Comparison of ENCODE assay signal across 23 cellular contexts in genomic region chr4:56727150-56727549, GRCh38. TPM values are rescaled to one million over a fixed set of nuclear protein-coding genes. Genes with fewer than 3 reads are reported as not detected.
DNase-seq lines count a peak whose midpoint lies in the region; ATAC-seq and TF ChIP-seq lines count a peak whose summit lies in the region.
"Had no signal": no experiment of that assay in that cellular context is flagged by ENCODE, and none has a peak within 500 bp of the region (broad histone marks: within the 10 kb centered on the region; RNA-seq: fewer than 3 reads in every experiment).

No MANE protein-coding gene starts in this region.

- no peak overlapping the region for H3K27ac Mint-ChIP-seq in activated CD8-positive, alpha-beta T cell treated with anti-CD3 and anti-CD28 coated beads, Interleukin-2, amount 10 ng/mL, durations not matched to agents 7 days and 5 days
- H3K27ac Mint-ChIP-seq: activated CD4-positive, alpha-beta memory T cell treated with anti-CD3 and anti-CD28 coated beads, Interleukin-2, amount 10 ng/mL, durations not matched to agents 7 days and 5 days; activated naive CD4-positive, alpha-beta T cell treated with anti-CD3 and anti-CD28 coated beads, Interleukin-2, amount 10 ng/mL, durations not matched to agents 7 days and 5 days; activated T-cell treated with anti-CD3 and anti-CD28 coated beads, Interleukin-2, amount 50 U/mL, for 24 hours; CD4-positive, alpha-beta T cell; nephron; T-helper 17 cell had no signal

- no peaks in the 10 kb centered on the region for H3K9me3 ChIP-seq in stomach
- H3K9me3 ChIP-seq: colonic mucosa, prostate gland, vagina had no signal

- no peaks in the 10 kb centered on the region for H3K4me1 ChIP-seq in stomach
- H3K4me1 ChIP-seq: colonic mucosa, prostate gland had no signal

- peak; percentile 25 for TF ChIP-seq CTCF in HFF-Myc (IDR thresholded peaks at IDR 0.05; ENCODE audit: low read depth, low read length, missing control alignments)
- peak; percentile 8 for TF ChIP-seq CTCF in astrocyte of the spinal cord (IDR thresholded peaks at IDR 0.05; ENCODE audit: low read depth, low read length)
- no peak for TF ChIP-seq CTCF in stomach (IDR thresholded peaks at IDR 0.05)

- no peak for ATAC-seq in activated CD8-positive, alpha-beta T cell treated with anti-CD3 and anti-CD28 coated beads, Interleukin-2, amount 10 ng/mL, durations not matched to agents 7 days and 5 days
- ATAC-seq: T-helper 17 cell had no signal

- no peak overlapping the region for H3K4me3 Mint-ChIP-seq in activated CD8-positive, alpha-beta T cell treated with anti-CD3 and anti-CD28 coated beads, Interleukin-2, amount 10 ng/mL, durations not matched to agents 7 days and 5 days
- H3K4me3 Mint-ChIP-seq: activated CD4-positive, alpha-beta memory T cell treated with anti-CD3 and anti-CD28 coated beads, Interleukin-2, amount 10 ng/mL, durations not matched to agents 7 days and 5 days; activated naive CD4-positive, alpha-beta T cell treated with anti-CD3 and anti-CD28 coated beads, Interleukin-2, amount 10 ng/mL, durations not matched to agents 7 days and 5 days; activated T-cell treated with anti-CD3 and anti-CD28 coated beads, Interleukin-2, amount 50 U/mL, for 24 hours; CD4-positive, alpha-beta T cell; nephron; T-helper 17 cell had no signal

- H3K36me3 Mint-ChIP-seq in activated CD8-positive, alpha-beta T cell treated with anti-CD3 and anti-CD28 coated beads, Interleukin-2, amount 10 ng/mL, durations not matched to agents 7 days and 5 days (ENCODE audit: low read depth): no peaks in the 10 kb centered on the region
- H3K36me3 Mint-ChIP-seq: activated naive CD4-positive, alpha-beta T cell treated with anti-CD3 and anti-CD28 coated beads, Interleukin-2, amount 10 ng/mL, durations not matched to agents 7 days and 5 days had no signal

- H3K27me3 Mint-ChIP-seq in activated CD8-positive, alpha-beta T cell treated with anti-CD3 and anti-CD28 coated beads, Interleukin-2, amount 10 ng/mL, durations not matched to agents 7 days and 5 days (ENCODE audit: low read depth): no peaks in the 10 kb centered on the region
- H3K27me3 Mint-ChIP-seq: activated T-cell treated with anti-CD3 and anti-CD28 coated beads, Interleukin-2, amount 50 U/mL, for 24 hours; CD4-positive, alpha-beta T cell; T-helper 17 cell had no signal

- TF ChIP-seq POLR2A in stomach (IDR thresholded peaks at IDR 0.05): no peak

- H3K4me3 ChIP-seq in HFF-Myc (replicated peaks; ENCODE audit: low read depth, low read length) (no peak overlapping the region), astrocyte of the spinal cord (ENCODE audit: low read depth, low read length) (no peak overlapping the region), stomach (no peak overlapping the region)
- H3K4me3 ChIP-seq: colonic mucosa, prostate gland, vagina had no signal

- H3K27me3 ChIP-seq in stomach: no peaks in the 10 kb centered on the region
- H3K27me3 ChIP-seq: colonic mucosa, vagina had no signal

- DNase-seq in AG08396 (ENCODE audit: low spot score) (peak; percentile 24), HFF-Myc (ENCODE audit: extremely low read depth, low read depth) (no peak), astrocyte of the spinal cord (ENCODE audit: low read depth, low spot score) (peak; percentile 27), iPS-NIHi7 (ENCODE audit: extremely low spot score) (peak; percentile 61), hypothalamus (lab: John Stamatoyannopoulos, UW) (no peak), stomach (no peak), SW480 (ENCODE audit: low spot score) (no peak)
- DNase-seq in activated CD8-positive, alpha-beta T cell treated with anti-CD3 and anti-CD28 coated beads, Interleukin-2, amount 10 ng/mL, durations not matched to agents 7 days and 5 days: no peak
- DNase-seq: activated CD4-positive, alpha-beta memory T cell treated with anti-CD3 and anti-CD28 coated beads, Interleukin-2, amount 10 ng/mL, durations not matched to agents 7 days and 5 days; activated naive CD4-positive, alpha-beta T cell treated with anti-CD3 and anti-CD28 coated beads, Interleukin-2, amount 10 ng/mL, durations not matched to agents 7 days and 5 days; activated T-cell treated with anti-CD3 and anti-CD28 coated beads, Interleukin-2, amount 50 U/mL, for 24 hours; CD4-positive, alpha-beta T cell; colonic mucosa; DMS153; Karpas-422; NCI-H1105; NCI-H524 treated with DMSO at 0.1 percent for 48 hours; SHP77; small intestine; T-helper 17 cell had no signal

- POLR2A ChIA-PET in activated CD8-positive, alpha-beta T cell treated with anti-CD3 and anti-CD28 coated beads, Interleukin-2, amount 10 ng/mL, durations not matched to agents 7 days and 5 days (lab: Charles Lee): no interaction called here

- no peaks in the 10 kb centered on the region for H3K36me3 ChIP-seq in stomach
- H3K36me3 ChIP-seq: colonic mucosa, prostate gland, vagina had no signal

- peaks cover 2% of the 10 kb centered on the region for H3K4me1 Mint-ChIP-seq in activated CD8-positive, alpha-beta T cell treated with anti-CD3 and anti-CD28 coated beads, Interleukin-2, amount 10 ng/mL, durations not matched to agents 7 days and 5 days (ENCODE audit: low read depth)
- H3K4me1 Mint-ChIP-seq: nephron had no signal

- TF ChIP-seq EP300 in stomach (IDR thresholded peaks at IDR 0.05): no peak

- CTCF ChIA-PET in activated CD8-positive, alpha-beta T cell treated with anti-CD3 and anti-CD28 coated beads, Interleukin-2, amount 10 ng/mL, durations not matched to agents 7 days and 5 days (lab: Charles Lee): interaction anchor here (0.8 kb wide), 1 partner anchor 109 kb away, joined by 3 read pairs; no protein-coding TSS in a partner anchor

- intact Hi-C loops in stomach (cut with DNase I; ENCODE audit: low total_unique reads): no loop called here

- in situ Hi-C loops in astrocyte of the spinal cord (cut with HindIII; ENCODE audit: low sequenced_read_pairs): no loop called here

- no peaks in the 10 kb centered on the region for H3K9me3 Mint-ChIP-seq in activated CD8-positive, alpha-beta T cell treated with anti-CD3 and anti-CD28 coated beads, Interleukin-2, amount 10 ng/mL, durations not matched to agents 7 days and 5 days (ENCODE audit: insufficient read depth)
- H3K9me3 Mint-ChIP-seq: activated CD4-positive, alpha-beta memory T cell treated with anti-CD3 and anti-CD28 coated beads, Interleukin-2, amount 10 ng/mL, durations not matched to agents 7 days and 5 days; activated naive CD4-positive, alpha-beta T cell treated with anti-CD3 and anti-CD28 coated beads, Interleukin-2, amount 10 ng/mL, durations not matched to agents 7 days and 5 days; CD4-positive, alpha-beta T cell; nephron had no signal

- H3K27ac ChIP-seq in stomach: no peak overlapping the region
- H3K27ac ChIP-seq: colonic mucosa, prostate gland, vagina had no signal

- 56 to 68% (median 63%) methylated on average over 4 of the region's 4 CpGs for WGBS in stomach, 5 donors

RNA-seq across cellular contexts. Expression of gene HOPX, which starts 46.1 kb away (rescaled TPM):
- 10 to 100 TPM in 3 of 5 donors, 1 to 10 TPM in 1, not detected in 1; 1.2 to 48.2 (median 18.5) TPM for total RNA-seq in stomach
- 10 to 100 TPM; 60.2 to 79.1 (median 65.8) TPM for polyA plus RNA-seq in stomach
- 10 to 100 TPM; 63.6 to 67.4 TPM for total RNA-seq in activated CD8-positive, alpha-beta T cell treated with anti-CD3 and anti-CD28 coated beads, Interleukin-2, amount 10 ng/mL, durations not matched to agents 7 days and 5 days

Comparison
In these comparisons a context has a peak if more than half of its experiments do, and no peak if none do; other contexts are left out.
1. DNase-seq: peak in AG08396 (single experiment), astrocyte of the spinal cord (single experiment) and iPS-NIHi7 (single experiment); none in HFF-Myc (single experiment), hypothalamus (0 of 51), stomach (single experiment), activated CD8-positive, alpha-beta T cell treated with anti-CD3 and anti-CD28 coated beads, Interleukin-2, amount 10 ng/mL, durations not matched to agents 7 days and 5 days (single experiment) and SW480 (single experiment).
2. CTCF ChIP-seq: peak in HFF-Myc (single experiment) and astrocyte of the spinal cord (single experiment); none in stomach (0 of 7).